In the genomic region with DNA sequence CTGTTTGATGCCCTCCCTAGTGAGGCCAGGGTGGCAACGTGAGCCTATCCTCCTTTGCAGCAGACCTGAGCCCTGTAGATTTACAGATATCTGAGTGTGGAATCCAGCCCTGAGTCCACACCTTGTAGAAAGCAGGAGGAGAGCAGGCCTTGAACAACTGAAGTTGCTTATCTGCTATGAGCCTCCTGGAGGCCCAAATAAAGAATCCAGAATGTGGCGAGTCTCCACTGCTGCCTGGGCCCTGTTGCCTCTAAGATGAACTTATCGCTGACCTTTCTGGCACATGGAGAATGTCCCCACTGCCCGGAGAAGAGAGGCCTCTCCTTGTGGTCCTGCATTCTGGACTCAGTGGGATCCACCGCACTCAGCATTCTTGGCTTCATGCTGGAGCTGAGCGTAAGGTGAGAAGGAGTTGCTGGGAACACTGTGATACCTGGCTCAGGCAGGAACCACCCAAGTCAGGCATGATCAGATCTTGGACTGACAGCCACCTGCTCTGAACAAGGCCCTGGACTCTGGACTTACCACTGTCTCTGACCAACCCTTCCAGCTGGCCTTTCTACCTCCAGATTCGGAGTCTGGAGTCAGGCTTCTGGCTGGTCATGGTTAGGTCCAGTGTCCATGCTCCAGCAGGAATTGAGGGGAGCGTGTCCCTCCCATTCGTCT, we compare ENCODE assay signal across 1 cellular context.
TF ChIP-seq lines count a peak whose summit lies in the region.

No MANE protein-coding gene starts in this region.

TF ChIP-seq in HepG2, 621 proteins besides CTCF, POLR2A, EP300 and RAD21 (continued from another document and continues in another):
- TF ChIP-seq, protein P1, sequence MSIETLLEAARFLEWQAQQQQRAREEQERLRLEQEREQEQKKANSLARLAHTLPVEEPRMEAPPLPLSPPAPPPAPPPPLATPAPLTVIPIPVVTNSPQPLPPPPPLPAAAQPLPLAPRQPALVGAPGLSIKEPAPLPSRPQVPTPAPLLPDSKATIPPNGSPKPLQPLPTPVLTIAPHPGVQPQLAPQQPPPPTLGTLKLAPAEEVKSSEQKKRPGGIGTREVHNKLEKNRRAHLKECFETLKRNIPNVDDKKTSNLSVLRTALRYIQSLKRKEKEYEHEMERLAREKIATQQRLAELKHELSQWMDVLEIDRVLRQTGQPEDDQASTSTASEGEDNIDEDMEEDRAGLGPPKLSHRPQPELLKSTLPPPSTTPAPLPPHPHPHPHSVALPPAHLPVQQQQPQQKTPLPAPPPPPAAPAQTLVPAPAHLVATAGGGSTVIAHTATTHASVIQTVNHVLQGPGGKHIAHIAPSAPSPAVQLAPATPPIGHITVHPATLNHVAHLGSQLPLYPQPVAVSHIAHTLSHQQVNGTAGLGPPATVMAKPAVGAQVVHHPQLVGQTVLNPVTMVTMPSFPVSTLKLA (IDR thresholded peaks at IDR 0.05): no peak
- TF ChIP-seq KMT2B (CRISPR knock-in tag; IDR thresholded peaks at IDR 0.05): no peak
- TF ChIP-seq, protein P2, sequence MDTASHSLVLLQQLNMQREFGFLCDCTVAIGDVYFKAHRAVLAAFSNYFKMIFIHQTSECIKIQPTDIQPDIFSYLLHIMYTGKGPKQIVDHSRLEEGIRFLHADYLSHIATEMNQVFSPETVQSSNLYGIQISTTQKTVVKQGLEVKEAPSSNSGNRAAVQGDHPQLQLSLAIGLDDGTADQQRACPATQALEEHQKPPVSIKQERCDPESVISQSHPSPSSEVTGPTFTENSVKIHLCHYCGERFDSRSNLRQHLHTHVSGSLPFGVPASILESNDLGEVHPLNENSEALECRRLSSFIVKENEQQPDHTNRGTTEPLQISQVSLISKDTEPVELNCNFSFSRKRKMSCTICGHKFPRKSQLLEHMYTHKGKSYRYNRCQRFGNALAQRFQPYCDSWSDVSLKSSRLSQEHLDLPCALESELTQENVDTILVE (CRISPR knock-in tag; IDR thresholded peaks at IDR 0.05): 0 out of 2 replicates have a peak, but pooled peaks have one; percentile 16
- 0 out of 2 replicates have a peak, but pooled peaks have one; percentile 18 for TF ChIP-seq WIZ (CRISPR knock-in tag; IDR thresholded peaks at IDR 0.05)
- peak; percentile 15; the same call in 1 of the 2 replicates for TF ChIP-seq IRF2 (CRISPR knock-in tag; IDR thresholded peaks at IDR 0.05)
- no peak for TF ChIP-seq CCDC6 (CRISPR knock-in tag; IDR thresholded peaks at IDR 0.05)
- TF ChIP-seq, protein P3, sequence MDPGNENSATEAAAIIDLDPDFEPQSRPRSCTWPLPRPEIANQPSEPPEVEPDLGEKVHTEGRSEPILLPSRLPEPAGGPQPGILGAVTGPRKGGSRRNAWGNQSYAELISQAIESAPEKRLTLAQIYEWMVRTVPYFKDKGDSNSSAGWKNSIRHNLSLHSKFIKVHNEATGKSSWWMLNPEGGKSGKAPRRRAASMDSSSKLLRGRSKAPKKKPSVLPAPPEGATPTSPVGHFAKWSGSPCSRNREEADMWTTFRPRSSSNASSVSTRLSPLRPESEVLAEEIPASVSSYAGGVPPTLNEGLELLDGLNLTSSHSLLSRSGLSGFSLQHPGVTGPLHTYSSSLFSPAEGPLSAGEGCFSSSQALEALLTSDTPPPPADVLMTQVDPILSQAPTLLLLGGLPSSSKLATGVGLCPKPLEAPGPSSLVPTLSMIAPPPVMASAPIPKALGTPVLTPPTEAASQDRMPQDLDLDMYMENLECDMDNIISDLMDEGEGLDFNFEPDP (CRISPR knock-in tag; conservative IDR thresholded peaks at IDR 0.05): 0 out of 2 replicates have a peak, but pooled peaks have one; percentile 16
- TF ChIP-seq SATB2 (CRISPR knock-in tag; IDR thresholded peaks at IDR 0.05): no peak
- TF ChIP-seq, protein P4, sequence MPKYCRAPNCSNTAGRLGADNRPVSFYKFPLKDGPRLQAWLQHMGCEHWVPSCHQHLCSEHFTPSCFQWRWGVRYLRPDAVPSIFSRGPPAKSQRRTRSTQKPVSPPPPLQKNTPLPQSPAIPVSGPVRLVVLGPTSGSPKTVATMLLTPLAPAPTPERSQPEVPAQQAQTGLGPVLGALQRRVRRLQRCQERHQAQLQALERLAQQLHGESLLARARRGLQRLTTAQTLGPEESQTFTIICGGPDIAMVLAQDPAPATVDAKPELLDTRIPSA (CRISPR knock-in tag; IDR thresholded peaks at IDR 0.05; ENCODE audit: borderline replicate concordance): no peak
- TF ChIP-seq ATF7-NPFF (CRISPR knock-in tag; IDR thresholded peaks at IDR 0.05; ENCODE audit: low read depth): 0 out of 2 replicates have a peak, but pooled peaks have one; percentile 28
- TF ChIP-seq, protein P5, sequence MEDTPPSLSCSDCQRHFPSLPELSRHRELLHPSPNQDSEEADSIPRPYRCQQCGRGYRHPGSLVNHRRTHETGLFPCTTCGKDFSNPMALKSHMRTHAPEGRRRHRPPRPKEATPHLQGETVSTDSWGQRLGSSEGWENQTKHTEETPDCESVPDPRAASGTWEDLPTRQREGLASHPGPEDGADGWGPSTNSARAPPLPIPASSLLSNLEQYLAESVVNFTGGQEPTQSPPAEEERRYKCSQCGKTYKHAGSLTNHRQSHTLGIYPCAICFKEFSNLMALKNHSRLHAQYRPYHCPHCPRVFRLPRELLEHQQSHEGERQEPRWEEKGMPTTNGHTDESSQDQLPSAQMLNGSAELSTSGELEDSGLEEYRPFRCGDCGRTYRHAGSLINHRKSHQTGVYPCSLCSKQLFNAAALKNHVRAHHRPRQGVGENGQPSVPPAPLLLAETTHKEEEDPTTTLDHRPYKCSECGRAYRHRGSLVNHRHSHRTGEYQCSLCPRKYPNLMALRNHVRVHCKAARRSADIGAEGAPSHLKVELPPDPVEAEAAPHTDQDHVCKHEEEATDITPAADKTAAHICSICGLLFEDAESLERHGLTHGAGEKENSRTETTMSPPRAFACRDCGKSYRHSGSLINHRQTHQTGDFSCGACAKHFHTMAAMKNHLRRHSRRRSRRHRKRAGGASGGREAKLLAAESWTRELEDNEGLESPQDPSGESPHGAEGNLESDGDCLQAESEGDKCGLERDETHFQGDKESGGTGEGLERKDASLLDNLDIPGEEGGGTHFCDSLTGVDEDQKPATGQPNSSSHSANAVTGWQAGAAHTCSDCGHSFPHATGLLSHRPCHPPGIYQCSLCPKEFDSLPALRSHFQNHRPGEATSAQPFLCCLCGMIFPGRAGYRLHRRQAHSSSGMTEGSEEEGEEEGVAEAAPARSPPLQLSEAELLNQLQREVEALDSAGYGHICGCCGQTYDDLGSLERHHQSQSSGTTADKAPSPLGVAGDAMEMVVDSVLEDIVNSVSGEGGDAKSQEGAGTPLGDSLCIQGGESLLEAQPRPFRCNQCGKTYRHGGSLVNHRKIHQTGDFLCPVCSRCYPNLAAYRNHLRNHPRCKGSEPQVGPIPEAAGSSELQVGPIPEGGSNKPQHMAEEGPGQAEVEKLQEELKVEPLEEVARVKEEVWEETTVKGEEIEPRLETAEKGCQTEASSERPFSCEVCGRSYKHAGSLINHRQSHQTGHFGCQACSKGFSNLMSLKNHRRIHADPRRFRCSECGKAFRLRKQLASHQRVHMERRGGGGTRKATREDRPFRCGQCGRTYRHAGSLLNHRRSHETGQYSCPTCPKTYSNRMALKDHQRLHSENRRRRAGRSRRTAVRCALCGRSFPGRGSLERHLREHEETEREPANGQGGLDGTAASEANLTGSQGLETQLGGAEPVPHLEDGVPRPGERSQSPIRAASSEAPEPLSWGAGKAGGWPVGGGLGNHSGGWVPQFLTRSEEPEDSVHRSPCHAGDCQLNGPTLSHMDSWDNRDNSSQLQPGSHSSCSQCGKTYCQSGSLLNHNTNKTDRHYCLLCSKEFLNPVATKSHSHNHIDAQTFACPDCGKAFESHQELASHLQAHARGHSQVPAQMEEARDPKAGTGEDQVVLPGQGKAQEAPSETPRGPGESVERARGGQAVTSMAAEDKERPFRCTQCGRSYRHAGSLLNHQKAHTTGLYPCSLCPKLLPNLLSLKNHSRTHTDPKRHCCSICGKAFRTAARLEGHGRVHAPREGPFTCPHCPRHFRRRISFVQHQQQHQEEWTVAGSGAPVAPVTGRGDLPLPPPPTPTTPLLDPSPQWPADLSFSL (CRISPR knock-in tag; IDR thresholded peaks at IDR 0.05): no peak
- no peak for TF ChIP-seq ZNF724P (CRISPR knock-in tag; IDR thresholded peaks at IDR 0.05; ENCODE audit: borderline replicate concordance)
- TF ChIP-seq RBM22 (optimal IDR thresholded peaks at IDR 0.05; ENCODE audit: low read length): no peak
- TF ChIP-seq, protein P6, sequence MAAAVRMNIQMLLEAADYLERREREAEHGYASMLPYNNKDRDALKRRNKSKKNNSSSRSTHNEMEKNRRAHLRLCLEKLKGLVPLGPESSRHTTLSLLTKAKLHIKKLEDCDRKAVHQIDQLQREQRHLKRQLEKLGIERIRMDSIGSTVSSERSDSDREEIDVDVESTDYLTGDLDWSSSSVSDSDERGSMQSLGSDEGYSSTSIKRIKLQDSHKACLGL (CRISPR knock-in tag; IDR thresholded peaks at IDR 0.05): no peak
- TF ChIP-seq PHF20 (CRISPR knock-in tag; IDR thresholded peaks at IDR 0.05): no peak
- no peak; the same call in 1 of the 2 replicates for TF ChIP-seq SP140L (CRISPR knock-in tag; IDR thresholded peaks at IDR 0.05; ENCODE audit: borderline replicate concordance)
- no peak; the same call in none of the 2 replicates for TF ChIP-seq THAP11 (CRISPR knock-in tag; IDR thresholded peaks at IDR 0.05)
- TF ChIP-seq, protein P7, sequence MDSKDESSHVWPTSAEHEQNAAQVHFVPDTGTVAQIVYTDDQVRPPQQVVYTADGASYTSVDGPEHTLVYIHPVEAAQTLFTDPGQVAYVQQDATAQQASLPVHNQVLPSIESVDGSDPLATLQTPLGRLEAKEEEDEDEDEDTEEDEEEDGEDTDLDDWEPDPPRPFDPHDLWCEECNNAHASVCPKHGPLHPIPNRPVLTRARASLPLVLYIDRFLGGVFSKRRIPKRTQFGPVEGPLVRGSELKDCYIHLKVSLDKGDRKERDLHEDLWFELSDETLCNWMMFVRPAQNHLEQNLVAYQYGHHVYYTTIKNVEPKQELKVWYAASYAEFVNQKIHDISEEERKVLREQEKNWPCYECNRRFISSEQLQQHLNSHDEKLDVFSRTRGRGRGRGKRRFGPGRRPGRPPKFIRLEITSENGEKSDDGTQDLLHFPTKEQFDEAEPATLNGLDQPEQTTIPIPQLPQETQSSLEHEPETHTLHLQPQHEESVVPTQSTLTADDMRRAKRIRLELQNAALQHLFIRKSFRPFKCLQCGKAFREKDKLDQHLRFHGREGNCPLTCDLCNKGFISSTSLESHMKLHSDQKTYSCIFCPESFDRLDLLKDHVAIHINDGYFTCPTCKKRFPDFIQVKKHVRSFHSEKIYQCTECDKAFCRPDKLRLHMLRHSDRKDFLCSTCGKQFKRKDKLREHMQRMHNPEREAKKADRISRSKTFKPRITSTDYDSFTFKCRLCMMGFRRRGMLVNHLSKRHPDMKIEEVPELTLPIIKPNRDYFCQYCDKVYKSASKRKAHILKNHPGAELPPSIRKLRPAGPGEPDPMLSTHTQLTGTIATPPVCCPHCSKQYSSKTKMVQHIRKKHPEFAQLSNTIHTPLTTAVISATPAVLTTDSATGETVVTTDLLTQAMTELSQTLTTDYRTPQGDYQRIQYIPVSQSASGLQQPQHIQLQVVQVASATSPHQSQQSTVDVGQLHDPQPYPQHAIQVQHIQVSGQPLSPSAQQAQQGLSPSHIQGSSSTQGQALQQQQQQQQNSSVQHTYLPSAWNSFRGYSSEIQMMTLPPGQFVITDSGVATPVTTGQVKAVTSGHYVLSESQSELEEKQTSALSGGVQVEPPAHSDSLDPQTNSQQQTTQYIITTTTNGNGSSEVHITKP (CRISPR knock-in tag; IDR thresholded peaks at IDR 0.05; ENCODE audit: low read depth): no peak
- TF ChIP-seq, protein P8, sequence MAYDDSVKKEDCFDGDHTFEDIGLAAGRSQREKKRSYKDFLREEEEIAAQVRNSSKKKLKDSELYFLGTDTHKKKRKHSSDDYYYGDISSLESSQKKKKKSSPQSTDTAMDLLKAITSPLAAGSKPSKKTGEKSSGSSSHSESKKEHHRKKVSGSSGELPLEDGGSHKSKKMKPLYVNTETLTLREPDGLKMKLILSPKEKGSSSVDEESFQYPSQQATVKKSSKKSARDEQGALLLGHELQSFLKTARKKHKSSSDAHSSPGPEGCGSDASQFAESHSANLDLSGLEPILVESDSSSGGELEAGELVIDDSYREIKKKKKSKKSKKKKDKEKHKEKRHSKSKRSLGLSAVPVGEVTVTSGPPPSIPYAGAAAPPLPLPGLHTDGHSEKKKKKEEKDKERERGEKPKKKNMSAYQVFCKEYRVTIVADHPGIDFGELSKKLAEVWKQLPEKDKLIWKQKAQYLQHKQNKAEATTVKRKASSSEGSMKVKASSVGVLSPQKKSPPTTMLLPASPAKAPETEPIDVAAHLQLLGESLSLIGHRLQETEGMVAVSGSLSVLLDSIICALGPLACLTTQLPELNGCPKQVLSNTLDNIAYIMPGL (CRISPR knock-in tag; IDR thresholded peaks at IDR 0.05; ENCODE audit: borderline replicate concordance in 1 of 2, low read depth in 1 of 2): 0 out of 4 replicates have a peak, but pooled peaks of 1 of the 2 experiments have one; percentile 45
- no peak for TF ChIP-seq SETDB1 (CRISPR knock-in tag; IDR thresholded peaks at IDR 0.05; ENCODE audit: borderline replicate concordance)
- TF ChIP-seq, protein P9, sequence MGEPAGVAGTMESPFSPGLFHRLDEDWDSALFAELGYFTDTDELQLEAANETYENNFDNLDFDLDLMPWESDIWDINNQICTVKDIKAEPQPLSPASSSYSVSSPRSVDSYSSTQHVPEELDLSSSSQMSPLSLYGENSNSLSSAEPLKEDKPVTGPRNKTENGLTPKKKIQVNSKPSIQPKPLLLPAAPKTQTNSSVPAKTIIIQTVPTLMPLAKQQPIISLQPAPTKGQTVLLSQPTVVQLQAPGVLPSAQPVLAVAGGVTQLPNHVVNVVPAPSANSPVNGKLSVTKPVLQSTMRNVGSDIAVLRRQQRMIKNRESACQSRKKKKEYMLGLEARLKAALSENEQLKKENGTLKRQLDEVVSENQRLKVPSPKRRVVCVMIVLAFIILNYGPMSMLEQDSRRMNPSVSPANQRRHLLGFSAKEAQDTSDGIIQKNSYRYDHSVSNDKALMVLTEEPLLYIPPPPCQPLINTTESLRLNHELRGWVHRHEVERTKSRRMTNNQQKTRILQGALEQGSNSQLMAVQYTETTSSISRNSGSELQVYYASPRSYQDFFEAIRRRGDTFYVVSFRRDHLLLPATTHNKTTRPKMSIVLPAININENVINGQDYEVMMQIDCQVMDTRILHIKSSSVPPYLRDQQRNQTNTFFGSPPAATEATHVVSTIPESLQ (CRISPR knock-in tag; conservative IDR thresholded peaks at IDR 0.05): no peak
- TF ChIP-seq, protein P10, sequence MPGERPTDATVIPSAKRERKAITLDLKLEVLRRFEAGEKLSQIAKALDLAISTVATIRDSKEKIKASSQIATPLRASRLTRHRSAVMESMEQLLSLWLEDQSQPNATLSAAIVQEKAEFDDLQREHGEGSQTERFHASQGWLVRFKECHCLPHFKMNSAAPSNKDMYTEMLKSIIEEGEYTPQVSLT (CRISPR knock-in tag; IDR thresholded peaks at IDR 0.05; ENCODE audit: borderline replicate concordance, low read depth): no peak
- TF ChIP-seq ZNF629 (CRISPR knock-in tag; conservative IDR thresholded peaks at IDR 0.05): 0 out of 2 replicates have a peak, but pooled peaks have one; percentile 6
- no peak for TF ChIP-seq SMARCC2 (IDR thresholded peaks at IDR 0.05)
- no peak for TF ChIP-seq JUND (CRISPR knock-in tag; IDR thresholded peaks at IDR 0.05)
- TF ChIP-seq DR1 (CRISPR knock-in tag; IDR thresholded peaks at IDR 0.05): no peak
- TF ChIP-seq, protein P11, sequence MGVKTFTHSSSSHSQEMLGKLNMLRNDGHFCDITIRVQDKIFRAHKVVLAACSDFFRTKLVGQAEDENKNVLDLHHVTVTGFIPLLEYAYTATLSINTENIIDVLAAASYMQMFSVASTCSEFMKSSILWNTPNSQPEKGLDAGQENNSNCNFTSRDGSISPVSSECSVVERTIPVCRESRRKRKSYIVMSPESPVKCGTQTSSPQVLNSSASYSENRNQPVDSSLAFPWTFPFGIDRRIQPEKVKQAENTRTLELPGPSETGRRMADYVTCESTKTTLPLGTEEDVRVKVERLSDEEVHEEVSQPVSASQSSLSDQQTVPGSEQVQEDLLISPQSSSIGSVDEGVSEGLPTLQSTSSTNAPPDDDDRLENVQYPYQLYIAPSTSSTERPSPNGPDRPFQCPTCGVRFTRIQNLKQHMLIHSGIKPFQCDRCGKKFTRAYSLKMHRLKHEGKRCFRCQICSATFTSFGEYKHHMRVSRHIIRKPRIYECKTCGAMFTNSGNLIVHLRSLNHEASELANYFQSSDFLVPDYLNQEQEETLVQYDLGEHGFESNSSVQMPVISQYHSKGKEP (CRISPR knock-in tag; IDR thresholded peaks at IDR 0.05): no peak
- no peak for TF ChIP-seq ZNF607 (CRISPR knock-in tag; IDR thresholded peaks at IDR 0.05; ENCODE audit: borderline replicate concordance)
